1 cellular context compared by ENCODE assay signal in the genomic region with DNA sequence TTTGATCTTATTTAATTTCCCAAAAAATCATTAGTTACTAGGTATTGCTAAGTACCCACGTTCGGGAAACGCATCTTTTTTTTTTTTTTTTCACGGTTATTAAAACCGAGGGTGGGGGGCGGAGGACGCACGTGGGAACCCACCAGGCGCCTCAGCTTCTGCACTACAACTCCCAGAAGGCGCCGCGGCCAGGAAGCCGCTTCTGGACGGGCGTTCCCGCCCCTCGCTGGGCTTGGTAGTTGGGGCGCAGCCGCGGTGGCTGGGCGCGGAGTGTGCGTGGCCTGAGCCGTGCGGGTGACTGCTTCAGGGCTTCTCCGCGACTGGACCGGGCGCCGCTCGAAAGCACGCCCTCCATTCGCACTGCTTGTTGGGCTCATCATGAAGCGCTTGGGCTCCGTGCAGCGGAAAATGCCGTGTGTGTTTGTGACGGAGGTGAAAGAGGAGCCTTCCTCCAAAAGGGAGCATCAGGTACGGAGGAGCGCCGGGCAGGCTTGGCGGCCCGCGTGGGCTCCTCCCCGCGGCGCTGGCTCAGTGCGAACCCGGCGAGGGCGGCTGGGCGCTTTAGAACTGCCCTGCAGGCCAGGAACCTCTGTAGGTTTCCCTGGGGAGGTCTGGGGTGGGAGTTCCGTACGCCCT.
A peak's percentile ranks its signal among the peaks of the same experiment; 100 is the strongest.
TF ChIP-seq lines count a peak whose summit lies in the region.

No MANE protein-coding gene starts in this region.

TF ChIP-seq in HepG2, 621 proteins besides CTCF, POLR2A, EP300 and RAD21 (continued from another document and continues in another):
- TF ChIP-seq, protein P1, sequence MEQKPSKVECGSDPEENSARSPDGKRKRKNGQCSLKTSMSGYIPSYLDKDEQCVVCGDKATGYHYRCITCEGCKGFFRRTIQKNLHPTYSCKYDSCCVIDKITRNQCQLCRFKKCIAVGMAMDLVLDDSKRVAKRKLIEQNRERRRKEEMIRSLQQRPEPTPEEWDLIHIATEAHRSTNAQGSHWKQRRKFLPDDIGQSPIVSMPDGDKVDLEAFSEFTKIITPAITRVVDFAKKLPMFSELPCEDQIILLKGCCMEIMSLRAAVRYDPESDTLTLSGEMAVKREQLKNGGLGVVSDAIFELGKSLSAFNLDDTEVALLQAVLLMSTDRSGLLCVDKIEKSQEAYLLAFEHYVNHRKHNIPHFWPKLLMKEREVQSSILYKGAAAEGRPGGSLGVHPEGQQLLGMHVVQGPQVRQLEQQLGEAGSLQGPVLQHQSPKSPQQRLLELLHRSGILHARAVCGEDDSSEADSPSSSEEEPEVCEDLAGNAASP (CRISPR knock-in tag; IDR thresholded peaks at IDR 0.05; ENCODE audit: borderline replicate concordance): 0 out of 2 replicates have a peak, but pooled peaks have one; percentile 37
- no peak for TF ChIP-seq ZNF777 (CRISPR knock-in tag; IDR thresholded peaks at IDR 0.05)
- TF ChIP-seq, protein P2, sequence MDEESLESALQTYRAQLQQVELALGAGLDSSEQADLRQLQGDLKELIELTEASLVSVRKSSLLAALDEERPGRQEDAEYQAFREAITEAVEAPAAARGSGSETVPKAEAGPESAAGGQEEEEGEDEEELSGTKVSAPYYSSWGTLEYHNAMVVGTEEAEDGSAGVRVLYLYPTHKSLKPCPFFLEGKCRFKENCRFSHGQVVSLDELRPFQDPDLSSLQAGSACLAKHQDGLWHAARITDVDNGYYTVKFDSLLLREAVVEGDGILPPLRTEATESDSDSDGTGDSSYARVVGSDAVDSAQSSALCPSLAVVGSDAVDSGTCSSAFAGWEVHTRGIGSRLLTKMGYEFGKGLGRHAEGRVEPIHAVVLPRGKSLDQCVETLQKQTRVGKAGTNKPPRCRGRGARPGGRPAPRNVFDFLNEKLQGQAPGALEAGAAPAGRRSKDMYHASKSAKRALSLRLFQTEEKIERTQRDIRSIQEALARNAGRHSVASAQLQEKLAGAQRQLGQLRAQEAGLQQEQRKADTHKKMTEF (CRISPR knock-in tag; IDR thresholded peaks at IDR 0.05): peak; percentile 68; the same call in 1 of the 2 replicates
- TF ChIP-seq ZNF101 (CRISPR knock-in tag; IDR thresholded peaks at IDR 0.05; ENCODE audit: borderline replicate concordance, low read depth): no peak
- TF ChIP-seq NCOR1 (IDR thresholded peaks at IDR 0.05; ENCODE audit: borderline replicate concordance, low read length): no peak
- TF ChIP-seq, protein P3, sequence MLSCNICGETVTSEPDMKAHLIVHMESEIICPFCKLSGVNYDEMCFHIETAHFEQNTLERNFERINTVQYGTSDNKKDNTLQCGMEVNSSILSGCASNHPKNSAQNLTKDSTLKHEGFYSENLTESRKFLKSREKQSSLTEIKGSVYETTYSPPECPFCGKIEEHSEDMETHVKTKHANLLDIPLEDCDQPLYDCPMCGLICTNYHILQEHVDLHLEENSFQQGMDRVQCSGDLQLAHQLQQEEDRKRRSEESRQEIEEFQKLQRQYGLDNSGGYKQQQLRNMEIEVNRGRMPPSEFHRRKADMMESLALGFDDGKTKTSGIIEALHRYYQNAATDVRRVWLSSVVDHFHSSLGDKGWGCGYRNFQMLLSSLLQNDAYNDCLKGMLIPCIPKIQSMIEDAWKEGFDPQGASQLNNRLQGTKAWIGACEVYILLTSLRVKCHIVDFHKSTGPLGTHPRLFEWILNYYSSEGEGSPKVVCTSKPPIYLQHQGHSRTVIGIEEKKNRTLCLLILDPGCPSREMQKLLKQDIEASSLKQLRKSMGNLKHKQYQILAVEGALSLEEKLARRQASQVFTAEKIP (CRISPR knock-in tag; IDR thresholded peaks at IDR 0.05; ENCODE audit: borderline replicate concordance): no peak
- no peak for TF ChIP-seq SIX1 (CRISPR knock-in tag; IDR thresholded peaks at IDR 0.05; ENCODE audit: borderline replicate concordance)
- TF ChIP-seq ISX (CRISPR knock-in tag; conservative IDR thresholded peaks at IDR 0.05): no peak
- no peak for TF ChIP-seq CCAR2 (optimal IDR thresholded peaks at IDR 0.05; ENCODE audit: low read depth, low read length)
- TF ChIP-seq, protein P4, sequence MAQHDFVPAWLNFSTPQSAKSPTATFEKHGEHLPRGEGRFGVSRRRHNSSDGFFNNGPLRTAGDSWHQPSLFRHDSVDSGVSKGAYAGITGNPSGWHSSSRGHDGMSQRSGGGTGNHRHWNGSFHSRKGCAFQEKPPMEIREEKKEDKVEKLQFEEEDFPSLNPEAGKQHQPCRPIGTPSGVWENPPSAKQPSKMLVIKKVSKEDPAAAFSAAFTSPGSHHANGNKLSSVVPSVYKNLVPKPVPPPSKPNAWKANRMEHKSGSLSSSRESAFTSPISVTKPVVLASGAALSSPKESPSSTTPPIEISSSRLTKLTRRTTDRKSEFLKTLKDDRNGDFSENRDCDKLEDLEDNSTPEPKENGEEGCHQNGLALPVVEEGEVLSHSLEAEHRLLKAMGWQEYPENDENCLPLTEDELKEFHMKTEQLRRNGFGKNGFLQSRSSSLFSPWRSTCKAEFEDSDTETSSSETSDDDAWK (CRISPR knock-in tag; IDR thresholded peaks at IDR 0.05): no peak
- TF ChIP-seq, protein P5, sequence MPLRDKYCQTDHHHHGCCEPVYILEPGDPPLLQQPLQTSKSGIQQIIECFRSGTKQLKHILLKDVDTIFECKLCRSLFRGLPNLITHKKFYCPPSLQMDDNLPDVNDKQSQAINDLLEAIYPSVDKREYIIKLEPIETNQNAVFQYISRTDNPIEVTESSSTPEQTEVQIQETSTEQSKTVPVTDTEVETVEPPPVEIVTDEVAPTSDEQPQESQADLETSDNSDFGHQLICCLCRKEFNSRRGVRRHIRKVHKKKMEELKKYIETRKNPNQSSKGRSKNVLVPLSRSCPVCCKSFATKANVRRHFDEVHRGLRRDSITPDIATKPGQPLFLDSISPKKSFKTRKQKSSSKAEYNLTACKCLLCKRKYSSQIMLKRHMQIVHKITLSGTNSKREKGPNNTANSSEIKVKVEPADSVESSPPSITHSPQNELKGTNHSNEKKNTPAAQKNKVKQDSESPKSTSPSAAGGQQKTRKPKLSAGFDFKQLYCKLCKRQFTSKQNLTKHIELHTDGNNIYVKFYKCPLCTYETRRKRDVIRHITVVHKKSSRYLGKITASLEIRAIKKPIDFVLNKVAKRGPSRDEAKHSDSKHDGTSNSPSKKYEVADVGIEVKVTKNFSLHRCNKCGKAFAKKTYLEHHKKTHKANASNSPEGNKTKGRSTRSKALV (CRISPR knock-in tag; IDR thresholded peaks at IDR 0.05): 0 out of 2 replicates have a peak, but pooled peaks have one; percentile 52
- TF ChIP-seq HOXA9 (CRISPR knock-in tag; IDR thresholded peaks at IDR 0.05; ENCODE audit: borderline replicate concordance): no peak
- TF ChIP-seq ZNF3 (CRISPR knock-in tag; IDR thresholded peaks at IDR 0.05): no peak
- TF ChIP-seq, protein P6, sequence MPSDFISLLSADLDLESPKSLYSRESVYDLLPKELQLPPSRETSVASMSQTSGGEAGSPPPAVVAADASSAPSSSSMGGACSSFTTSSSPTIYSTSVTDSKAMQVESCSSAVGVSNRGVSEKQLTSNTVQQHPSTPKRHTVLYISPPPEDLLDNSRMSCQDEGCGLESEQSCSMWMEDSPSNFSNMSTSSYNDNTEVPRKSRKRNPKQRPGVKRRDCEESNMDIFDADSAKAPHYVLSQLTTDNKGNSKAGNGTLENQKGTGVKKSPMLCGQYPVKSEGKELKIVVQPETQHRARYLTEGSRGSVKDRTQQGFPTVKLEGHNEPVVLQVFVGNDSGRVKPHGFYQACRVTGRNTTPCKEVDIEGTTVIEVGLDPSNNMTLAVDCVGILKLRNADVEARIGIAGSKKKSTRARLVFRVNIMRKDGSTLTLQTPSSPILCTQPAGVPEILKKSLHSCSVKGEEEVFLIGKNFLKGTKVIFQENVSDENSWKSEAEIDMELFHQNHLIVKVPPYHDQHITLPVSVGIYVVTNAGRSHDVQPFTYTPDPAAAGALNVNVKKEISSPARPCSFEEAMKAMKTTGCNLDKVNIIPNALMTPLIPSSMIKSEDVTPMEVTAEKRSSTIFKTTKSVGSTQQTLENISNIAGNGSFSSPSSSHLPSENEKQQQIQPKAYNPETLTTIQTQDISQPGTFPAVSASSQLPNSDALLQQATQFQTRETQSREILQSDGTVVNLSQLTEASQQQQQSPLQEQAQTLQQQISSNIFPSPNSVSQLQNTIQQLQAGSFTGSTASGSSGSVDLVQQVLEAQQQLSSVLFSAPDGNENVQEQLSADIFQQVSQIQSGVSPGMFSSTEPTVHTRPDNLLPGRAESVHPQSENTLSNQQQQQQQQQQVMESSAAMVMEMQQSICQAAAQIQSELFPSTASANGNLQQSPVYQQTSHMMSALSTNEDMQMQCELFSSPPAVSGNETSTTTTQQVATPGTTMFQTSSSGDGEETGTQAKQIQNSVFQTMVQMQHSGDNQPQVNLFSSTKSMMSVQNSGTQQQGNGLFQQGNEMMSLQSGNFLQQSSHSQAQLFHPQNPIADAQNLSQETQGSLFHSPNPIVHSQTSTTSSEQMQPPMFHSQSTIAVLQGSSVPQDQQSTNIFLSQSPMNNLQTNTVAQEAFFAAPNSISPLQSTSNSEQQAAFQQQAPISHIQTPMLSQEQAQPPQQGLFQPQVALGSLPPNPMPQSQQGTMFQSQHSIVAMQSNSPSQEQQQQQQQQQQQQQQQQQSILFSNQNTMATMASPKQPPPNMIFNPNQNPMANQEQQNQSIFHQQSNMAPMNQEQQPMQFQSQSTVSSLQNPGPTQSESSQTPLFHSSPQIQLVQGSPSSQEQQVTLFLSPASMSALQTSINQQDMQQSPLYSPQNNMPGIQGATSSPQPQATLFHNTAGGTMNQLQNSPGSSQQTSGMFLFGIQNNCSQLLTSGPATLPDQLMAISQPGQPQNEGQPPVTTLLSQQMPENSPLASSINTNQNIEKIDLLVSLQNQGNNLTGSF (CRISPR knock-in tag; IDR thresholded peaks at IDR 0.05): no peak
- no peak for TF ChIP-seq ZKSCAN8 (CRISPR knock-in tag; IDR thresholded peaks at IDR 0.05; ENCODE audit: borderline replicate concordance)
- no peak for TF ChIP-seq ZNF253 (CRISPR knock-in tag; IDR thresholded peaks at IDR 0.05; ENCODE audit: borderline replicate concordance)
- TF ChIP-seq, protein P7, sequence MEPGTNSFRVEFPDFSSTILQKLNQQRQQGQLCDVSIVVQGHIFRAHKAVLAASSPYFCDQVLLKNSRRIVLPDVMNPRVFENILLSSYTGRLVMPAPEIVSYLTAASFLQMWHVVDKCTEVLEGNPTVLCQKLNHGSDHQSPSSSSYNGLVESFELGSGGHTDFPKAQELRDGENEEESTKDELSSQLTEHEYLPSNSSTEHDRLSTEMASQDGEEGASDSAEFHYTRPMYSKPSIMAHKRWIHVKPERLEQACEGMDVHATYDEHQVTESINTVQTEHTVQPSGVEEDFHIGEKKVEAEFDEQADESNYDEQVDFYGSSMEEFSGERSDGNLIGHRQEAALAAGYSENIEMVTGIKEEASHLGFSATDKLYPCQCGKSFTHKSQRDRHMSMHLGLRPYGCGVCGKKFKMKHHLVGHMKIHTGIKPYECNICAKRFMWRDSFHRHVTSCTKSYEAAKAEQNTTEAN (CRISPR knock-in tag; conservative IDR thresholded peaks at IDR 0.05): 0 out of 2 replicates have a peak, but pooled peaks have one; percentile 47
- peak; percentile 28; the same call in 1 of the 2 replicates for TF ChIP-seq SOX13 (IDR thresholded peaks at IDR 0.05)
- TF ChIP-seq SOX13 (CRISPR knock-in tag; conservative IDR thresholded peaks at IDR 0.05 in 1 of 2, IDR thresholded peaks at IDR 0.05 in 1 of 2): peak in 1 of 2 experiments; percentile 25; a peak in 1 of 4 replicates
- TF ChIP-seq, protein P8, sequence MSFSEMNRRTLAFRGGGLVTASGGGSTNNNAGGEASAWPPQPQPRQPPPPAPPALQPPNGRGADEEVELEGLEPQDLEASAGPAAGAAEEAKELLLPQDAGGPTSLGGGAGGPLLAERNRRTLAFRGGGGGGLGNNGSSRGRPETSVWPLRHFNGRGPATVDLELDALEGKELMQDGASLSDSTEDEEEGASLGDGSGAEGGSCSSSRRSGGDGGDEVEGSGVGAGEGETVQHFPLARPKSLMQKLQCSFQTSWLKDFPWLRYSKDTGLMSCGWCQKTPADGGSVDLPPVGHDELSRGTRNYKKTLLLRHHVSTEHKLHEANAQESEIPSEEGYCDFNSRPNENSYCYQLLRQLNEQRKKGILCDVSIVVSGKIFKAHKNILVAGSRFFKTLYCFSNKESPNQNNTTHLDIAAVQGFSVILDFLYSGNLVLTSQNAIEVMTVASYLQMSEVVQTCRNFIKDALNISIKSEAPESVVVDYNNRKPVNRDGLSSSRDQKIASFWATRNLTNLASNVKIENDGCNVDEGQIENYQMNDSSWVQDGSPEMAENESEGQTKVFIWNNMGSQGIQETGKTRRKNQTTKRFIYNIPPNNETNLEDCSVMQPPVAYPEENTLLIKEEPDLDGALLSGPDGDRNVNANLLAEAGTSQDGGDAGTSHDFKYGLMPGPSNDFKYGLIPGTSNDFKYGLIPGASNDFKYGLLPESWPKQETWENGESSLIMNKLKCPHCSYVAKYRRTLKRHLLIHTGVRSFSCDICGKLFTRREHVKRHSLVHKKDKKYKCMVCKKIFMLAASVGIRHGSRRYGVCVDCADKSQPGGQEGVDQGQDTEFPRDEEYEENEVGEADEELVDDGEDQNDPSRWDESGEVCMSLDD (CRISPR knock-in tag; IDR thresholded peaks at IDR 0.05; ENCODE audit: borderline replicate concordance): no peak
- TF ChIP-seq, protein P9, sequence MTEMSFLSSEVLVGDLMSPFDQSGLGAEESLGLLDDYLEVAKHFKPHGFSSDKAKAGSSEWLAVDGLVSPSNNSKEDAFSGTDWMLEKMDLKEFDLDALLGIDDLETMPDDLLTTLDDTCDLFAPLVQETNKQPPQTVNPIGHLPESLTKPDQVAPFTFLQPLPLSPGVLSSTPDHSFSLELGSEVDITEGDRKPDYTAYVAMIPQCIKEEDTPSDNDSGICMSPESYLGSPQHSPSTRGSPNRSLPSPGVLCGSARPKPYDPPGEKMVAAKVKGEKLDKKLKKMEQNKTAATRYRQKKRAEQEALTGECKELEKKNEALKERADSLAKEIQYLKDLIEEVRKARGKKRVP (CRISPR knock-in tag; IDR thresholded peaks at IDR 0.05): no peak
- TF ChIP-seq ZNF24 (IDR thresholded peaks at IDR 0.05): no peak
- TF ChIP-seq, protein P10, sequence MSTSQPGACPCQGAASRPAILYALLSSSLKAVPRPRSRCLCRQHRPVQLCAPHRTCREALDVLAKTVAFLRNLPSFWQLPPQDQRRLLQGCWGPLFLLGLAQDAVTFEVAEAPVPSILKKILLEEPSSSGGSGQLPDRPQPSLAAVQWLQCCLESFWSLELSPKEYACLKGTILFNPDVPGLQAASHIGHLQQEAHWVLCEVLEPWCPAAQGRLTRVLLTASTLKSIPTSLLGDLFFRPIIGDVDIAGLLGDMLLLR (CRISPR knock-in tag; IDR thresholded peaks at IDR 0.05): no peak
- no peak for TF ChIP-seq ZNF672 (CRISPR knock-in tag; IDR thresholded peaks at IDR 0.05)
- TF ChIP-seq YEATS2 (CRISPR knock-in tag; IDR thresholded peaks at IDR 0.05; ENCODE audit: borderline replicate concordance): peak; percentile 55; the same call in 1 of the 2 replicates
- peak; percentile 71 for TF ChIP-seq U2AF1 (optimal IDR thresholded peaks at IDR 0.05; ENCODE audit: low read depth, low read length)
- TF ChIP-seq ZNF619 (CRISPR knock-in tag; IDR thresholded peaks at IDR 0.05): peak; percentile 83; the same call in 1 of the 2 replicates
- no peak for TF ChIP-seq SP5 (CRISPR knock-in tag; IDR thresholded peaks at IDR 0.05; ENCODE audit: borderline replicate concordance, low read depth)
